Comparison of ENCODE assay signal across 12 cellular contexts in genomic region chr19:13078897-13079541, GRCh38. TPM values are rescaled to one million over a fixed set of nuclear protein-coding genes. Genes with fewer than 3 reads are reported as not detected.
DNase-seq lines count a peak whose midpoint lies in the region; ATAC-seq and TF ChIP-seq lines count a peak whose summit lies in the region.
"Had no signal": no experiment of that assay in that cellular context is flagged by ENCODE, and none has a peak within 500 bp of the region (broad histone marks: within the 10 kb centered on the region; RNA-seq: fewer than 3 reads in every experiment).

No MANE protein-coding gene starts in this region.

- no peaks in the 10 kb centered on the region for H3K36me3 Mint-ChIP-seq in activated T-helper 2 cell treated with anti-CD3 and anti-CD28 coated beads, Interferon-gamma antibody, Interleukin-2, Interleukin-4, amounts not matched to agents 10 μg/mL and 5 μg/mL and 100 μg/mL, durations not matched to agents 14 hours and 24 hours and 36 hours (ENCODE audit: low read depth)

- TF ChIP-seq POLR2A in gastroesophageal sphincter (IDR thresholded peaks at IDR 0.05) (no peak), gastrocnemius medialis (IDR thresholded peaks at IDR 0.05) (no peak)

- no peak overlapping the region for H3K27ac Mint-ChIP-seq in activated T-helper 2 cell treated with anti-CD3 and anti-CD28 coated beads, Interferon-gamma antibody, Interleukin-2, Interleukin-4, amounts not matched to agents 10 μg/mL and 5 μg/mL and 100 μg/mL, durations not matched to agents 14 hours and 24 hours and 36 hours
- H3K27ac Mint-ChIP-seq: activated naive CD8-positive, alpha-beta T cell treated with anti-CD3 and anti-CD28 coated beads, Interleukin-2, amount 50 U/mL, for 24 hours; CD4-positive, alpha-beta T cell had no signal

- H3K27ac ChIP-seq in gastroesophageal sphincter, result peak overlapping the region; percentile 5 to 86 (median 84)
- H3K27ac ChIP-seq in gastrocnemius medialis, result peak overlapping the region; percentile 73 to 100 (median 96)

- ATAC-seq in gastroesophageal sphincter (peak; percentile 47), gastrocnemius medialis (peak; percentile 28 to 55)
- ATAC-seq: activated naive CD8-positive, alpha-beta T cell treated with anti-CD3 and anti-CD28 coated beads, Interleukin-2, amount 50 U/mL, for 24 hours; GM12878 had no signal

- H3K4me1 Mint-ChIP-seq in activated T-helper 2 cell treated with anti-CD3 and anti-CD28 coated beads, Interferon-gamma antibody, Interleukin-2, Interleukin-4, amounts not matched to agents 10 μg/mL and 5 μg/mL and 100 μg/mL, durations not matched to agents 14 hours and 24 hours and 36 hours (ENCODE audit: low read depth), result no peaks in the 10 kb centered on the region
- H3K4me1 Mint-ChIP-seq: activated naive CD8-positive, alpha-beta T cell treated with anti-CD3 and anti-CD28 coated beads, Interleukin-2, amount 50 U/mL, for 24 hours had no signal

- H3K4me3 Mint-ChIP-seq in activated T-helper 2 cell treated with anti-CD3 and anti-CD28 coated beads, Interferon-gamma antibody, Interleukin-2, Interleukin-4, amounts not matched to agents 10 μg/mL and 5 μg/mL and 100 μg/mL, durations not matched to agents 14 hours and 24 hours and 36 hours (ENCODE audit: low read depth), result no peak overlapping the region
- H3K4me3 Mint-ChIP-seq: activated naive CD8-positive, alpha-beta T cell treated with anti-CD3 and anti-CD28 coated beads, Interleukin-2, amount 50 U/mL, for 24 hours; CD4-positive, alpha-beta T cell had no signal

- H3K36me3 ChIP-seq in gastroesophageal sphincter (peaks cover 0 to 81% of the 10 kb centered on the region in 2 donors), gastrocnemius medialis (peaks cover 0 to 24% of the 10 kb centered on the region in 2 donors)

- peak overlapping the region in 1 of 2 donors; percentile 4 for H3K4me3 ChIP-seq in gastroesophageal sphincter
- H3K4me3 ChIP-seq in gastrocnemius medialis, result no peak overlapping the region
- H3K4me3 ChIP-seq: GM12878 had no signal

- in situ Hi-C loops in gastrocnemius medialis (cut with MboI; ENCODE audit: low sequenced_read_pairs in 4 of 4) (no loop called here), GM13976 (cut with MboI; ENCODE audit: low sequenced_read_pairs, unreplicated experiment) (no loop called here)

- H3K4me1 ChIP-seq in gastroesophageal sphincter (peaks cover 6 to 92% (median 47%) of the 10 kb centered on the region in 3 donors), gastrocnemius medialis (peaks cover 62 to 72% of the 10 kb centered on the region in 2 donors)

- WGBS in gastroesophageal sphincter (ENCODE audit: low coverage in 1 of 2), 2 donors, result 20 to 60% methylated on average over 1 of the region's 12 CpGs

- H3K27me3 Mint-ChIP-seq in activated T-helper 2 cell treated with anti-CD3 and anti-CD28 coated beads, Interferon-gamma antibody, Interleukin-2, Interleukin-4, amounts not matched to agents 10 μg/mL and 5 μg/mL and 100 μg/mL, durations not matched to agents 14 hours and 24 hours and 36 hours (ENCODE audit: low read depth), result no peaks in the 10 kb centered on the region
- H3K27me3 Mint-ChIP-seq: activated naive CD8-positive, alpha-beta T cell treated with anti-CD3 and anti-CD28 coated beads, Interleukin-2, amount 50 U/mL, for 24 hours; CD4-positive, alpha-beta T cell had no signal

- intact Hi-C loops in gastrocnemius medialis (cut with DNase I; ENCODE audit: low total_unique reads), result no loop called here
- intact Hi-C loops in activated T-helper 2 cell treated with anti-CD3 and anti-CD28 coated beads, Interferon-gamma antibody, Interleukin-2, Interleukin-4, amounts not matched to agents 10 μg/mL and 5 μg/mL and 100 μg/mL, durations not matched to agents 14 hours and 24 hours and 36 hours (cut with micrococcal nuclease), result no loop called here

- no peak for TF ChIP-seq CTCF in gastroesophageal sphincter (IDR thresholded peaks at IDR 0.05)
- no peak for TF ChIP-seq CTCF in gastrocnemius medialis (IDR thresholded peaks at IDR 0.05 in 4 of 5, conservative IDR thresholded peaks at IDR 0.05 in 1 of 5)
- no peak for TF ChIP-seq CTCF in GM13976 (IDR thresholded peaks at IDR 0.05; ENCODE audit: borderline replicate concordance, control extremely low read depth, extremely low read depth, insufficient read depth, missing control alignments)

- no peaks in the 10 kb centered on the region for H3K9me3 ChIP-seq in gastroesophageal sphincter
- no peaks in the 10 kb centered on the region for H3K9me3 ChIP-seq in gastrocnemius medialis

- H3K27me3 ChIP-seq in gastroesophageal sphincter (no peaks in the 10 kb centered on the region), gastrocnemius medialis (no peaks in the 10 kb centered on the region)

- DNase-seq in DMS 273 (lab: John Stamatoyannopoulos, UW; ENCODE audit: unreplicated experiment) (peak; percentile 93), NCI-H69 (lab: John Stamatoyannopoulos, UW) (peak; percentile 84), gastrocnemius medialis (peak; percentile 40 to 73), putamen (ENCODE audit: low spot score) (no peak), epidermal melanocyte (ENCODE audit: insufficient read length, low spot score) (no peak), GM13976 (ENCODE audit: low spot score) (no peak)
- DNase-seq in activated T-helper 2 cell treated with anti-CD3 and anti-CD28 coated beads, Interferon-gamma antibody, Interleukin-2, Interleukin-4, amounts not matched to agents 10 μg/mL and 5 μg/mL and 100 μg/mL, durations not matched to agents 14 hours and 24 hours and 36 hours (ENCODE audit: low spot score), result no peak
- DNase-seq: activated naive CD8-positive, alpha-beta T cell treated with anti-CD3 and anti-CD28 coated beads, Interleukin-2, amount 50 U/mL, for 24 hours; CD4-positive, alpha-beta T cell; stimulated activated naive CD4-positive, alpha-beta T cell treated with Interleukin-2 at 50 U/mL for 16 hours had no signal

- no peaks in the 10 kb centered on the region for H3K9me3 Mint-ChIP-seq in activated T-helper 2 cell treated with anti-CD3 and anti-CD28 coated beads, Interferon-gamma antibody, Interleukin-2, Interleukin-4, amounts not matched to agents 10 μg/mL and 5 μg/mL and 100 μg/mL, durations not matched to agents 14 hours and 24 hours and 36 hours
- H3K9me3 Mint-ChIP-seq: activated naive CD8-positive, alpha-beta T cell treated with anti-CD3 and anti-CD28 coated beads, Interleukin-2, amount 50 U/mL, for 24 hours; CD4-positive, alpha-beta T cell had no signal

- TF ChIP-seq EP300 in gastroesophageal sphincter (IDR thresholded peaks at IDR 0.05), result no peak

RNA-seq across cellular contexts. Expression of gene LYL1, which starts 23.6 kb away (rescaled TPM):
- total RNA-seq in gastroesophageal sphincter, result 10 to 100 TPM in 2 of 4 donors, 1 to 10 TPM in 2; 9.9 to 11.8 (median 10.8) TPM
- 1 to 10 TPM; 2.6 to 5.0 (median 3.1) TPM for total RNA-seq in gastrocnemius medialis
- total RNA-seq in activated T-helper 2 cell treated with anti-CD3 and anti-CD28 coated beads, Interferon-gamma antibody, Interleukin-2, Interleukin-4, amounts not matched to agents 10 μg/mL and 5 μg/mL and 100 μg/mL, durations not matched to agents 14 hours and 24 hours and 36 hours, result 5.5 and 5.6 TPM in 2 replicates

RNA-seq across cellular contexts. Expression of gene TRMT1, which starts 37.5 kb away (rescaled TPM):
- total RNA-seq in gastroesophageal sphincter (10 to 100 TPM; 25.7 to 30.0 (median 28.7) TPM), gastrocnemius medialis (10 to 100 TPM; 31.7 to 47.9 (median 45.0) TPM)
- 112 and 116 TPM in 2 replicates for total RNA-seq in activated T-helper 2 cell treated with anti-CD3 and anti-CD28 coated beads, Interferon-gamma antibody, Interleukin-2, Interleukin-4, amounts not matched to agents 10 μg/mL and 5 μg/mL and 100 μg/mL, durations not matched to agents 14 hours and 24 hours and 36 hours

RNA-seq across cellular contexts. Expression of gene NACC1, which starts 39.0 kb away (rescaled TPM):
- total RNA-seq in gastroesophageal sphincter, result 10 to 100 TPM; 23.8 to 55.2 (median 26.2) TPM
- 10 to 100 TPM; 36.3 to 81.3 (median 49.4) TPM for total RNA-seq in gastrocnemius medialis
- 117 and 132 TPM in 2 replicates for total RNA-seq in activated T-helper 2 cell treated with anti-CD3 and anti-CD28 coated beads, Interferon-gamma antibody, Interleukin-2, Interleukin-4, amounts not matched to agents 10 μg/mL and 5 μg/mL and 100 μg/mL, durations not matched to agents 14 hours and 24 hours and 36 hours

Comparison
In these comparisons a context has a peak if more than half of its experiments do, and no peak if none do; other contexts are left out.
1. DNase-seq: peak in DMS 273 (single experiment), NCI-H69 (single experiment) and gastrocnemius medialis (2 of 2); none in putamen (single experiment), epidermal melanocyte (single experiment), GM13976 (single experiment) and activated T-helper 2 cell treated with anti-CD3 and anti-CD28 coated beads, Interferon-gamma antibody, Interleukin-2, Interleukin-4, amounts not matched to agents 10 μg/mL and 5 μg/mL and 100 μg/mL, durations not matched to agents 14 hours and 24 hours and 36 hours (single experiment).